8 cellular contexts compared by ENCODE assay signal in the genomic region with DNA sequence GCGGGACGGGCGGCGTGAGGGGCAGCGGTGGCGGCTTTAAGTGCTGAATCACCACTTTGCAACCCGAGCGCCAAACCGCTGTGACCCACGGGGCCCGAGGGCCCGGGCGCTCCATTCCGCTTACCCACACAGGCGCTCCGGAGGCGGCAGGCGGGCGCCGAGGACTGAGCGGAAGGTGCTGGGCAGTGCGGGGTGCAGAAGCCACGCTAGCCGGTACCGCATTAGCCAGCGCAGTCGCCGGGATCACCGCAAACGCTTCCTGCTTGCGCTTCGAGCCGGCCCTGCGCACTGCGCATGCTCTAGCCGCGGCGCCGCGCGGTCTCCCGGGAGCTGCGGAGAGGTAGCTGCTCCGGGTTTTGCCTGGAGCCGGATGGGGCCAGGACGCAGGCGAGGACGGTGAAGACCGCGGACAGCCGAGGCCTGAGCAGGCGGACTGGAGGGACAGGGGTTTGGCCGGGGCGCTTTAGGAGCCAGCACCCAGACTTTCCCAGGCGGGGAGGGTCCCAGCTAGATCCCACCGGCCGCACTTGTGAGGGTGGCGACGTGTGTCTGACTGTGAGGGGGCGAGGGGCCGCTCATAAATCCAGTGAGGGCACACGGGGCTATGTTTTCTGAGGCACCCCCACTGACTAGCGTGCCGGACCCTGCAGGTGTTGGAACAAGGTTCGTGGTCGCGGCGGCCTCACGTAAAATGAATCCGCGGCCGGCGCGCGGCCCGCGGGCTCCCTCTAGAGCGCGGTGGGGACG. TPM values are rescaled to one million over a fixed set of nuclear protein-coding genes. Genes with fewer than 3 reads are reported as not detected.
DNase-seq lines count a peak whose midpoint lies in the region; ATAC-seq and TF ChIP-seq lines count a peak whose summit lies in the region.

TSS of gene IDE (minus strand) at position 296 of the 747 bp plus-strand sequence. CDS start at position 222, 74 bp downstream.

- H3K79me2 ChIP-seq in OCI-LY3 (ENCODE audit: low read length): peaks cover 40% of the 10 kb centered on the region

- ATAC-seq in GM19463 (IDR thresholded peaks at IDR 0.05; ENCODE audit: unreplicated experiment): peak; percentile 71

- peak within 1 kb of the TSS; percentile 99 for H2AFZ ChIP-seq in OCI-LY3 (ENCODE audit: low read depth, low read length)

- H3K27me3 ChIP-seq in OCI-LY3 (ENCODE audit: low read depth, low read length) (no peaks in the 10 kb centered on the region), mucosa of stomach (ENCODE audit: control insufficient read depth, insufficient read depth, low read length) (no peaks in the 10 kb centered on the region)

- H3K9ac ChIP-seq in OCI-LY3 (ENCODE audit: low read length) (peak within 1 kb of the TSS; percentile 90), mucosa of stomach (ENCODE audit: low read length) (peak within 1 kb of the TSS; percentile 88)

- H3K9me3 ChIP-seq in OCI-LY3 (ENCODE audit: insufficient read depth, low read length) (no peaks in the 10 kb centered on the region), mucosa of stomach (ENCODE audit: control insufficient read depth, low read length) (no peaks in the 10 kb centered on the region)

- H3K27ac ChIP-seq in OCI-LY3 (ENCODE audit: low read length): peak within 1 kb of the TSS; percentile 68

- DNase-seq in Caki2 (ENCODE audit: low read depth) (peak; percentile 87), HPDE6-E6E7 (ENCODE audit: extremely low spot score) (peak; percentile 83), activated T-cell treated with anti-CD3 and anti-CD28 coated beads for 4 hours (peak; percentile 69), epithelial cell of proximal tubule (ENCODE audit: low read depth) (no peak)
- peak; percentile 56 to 58 for DNase-seq in stimulated activated CD8-positive, alpha-beta memory T cell treated with anti-CD3 and anti-CD28 coated beads, Interleukin-7, amount 100 ng/mL, for 1 hour (ENCODE audit: low read depth in 2 of 2)

- H3K4me3 ChIP-seq in OCI-LY3 (ENCODE audit: low read length): peak within 1 kb of the TSS; percentile 93
- H3K4me3 ChIP-seq in epithelial cell of proximal tubule (ENCODE audit: low read depth, low read length): peak within 1 kb of the TSS; percentile 90
- peak within 1 kb of the TSS; percentile 78 for H3K4me3 ChIP-seq in mucosa of stomach (ENCODE audit: low read length)

- peaks cover 8% of the 10 kb centered on the region; the same call in 1 of the 2 replicates for H4K20me1 ChIP-seq in OCI-LY3 (ENCODE audit: insufficient read depth, low read length)

- H3K36me3 ChIP-seq in OCI-LY3 (replicated peaks; ENCODE audit: low read depth, low read length): peaks cover 6% of the 10 kb centered on the region
- no peaks in the 10 kb centered on the region for H3K36me3 ChIP-seq in mucosa of stomach (ENCODE audit: control insufficient read depth, insufficient read depth, low read length)

- peak within 1 kb of the TSS; percentile 98 for H3K4me2 ChIP-seq in OCI-LY3 (ENCODE audit: low read length)

- in situ Hi-C loops in Caki2 (cut with HindIII; ENCODE audit: low pct_unique_long_range_greater_than_20kb, low sequenced_read_pairs): no loop called here

- H3K4me1 ChIP-seq in OCI-LY3 (ENCODE audit: low read length) (peaks cover 15% of the 10 kb centered on the region), mucosa of stomach (ENCODE audit: control insufficient read depth, insufficient read depth, low read length) (peaks cover 21% of the 10 kb centered on the region)

- TF ChIP-seq CTCF in OCI-LY3 (IDR thresholded peaks at IDR 0.05; ENCODE audit: low read depth, low read length) (peak; percentile 59), epithelial cell of proximal tubule (conservative IDR thresholded peaks at IDR 0.05; ENCODE audit: low read depth, low read length) (peak; percentile 79)

RNA-seq across cellular contexts. Expression of gene IDE, which starts in this region (rescaled TPM):
- 20.5 and 31.1 TPM in 2 replicates for total RNA-seq in Caki2 (2014; rRNA removed; shearing (Covaris generic); ENCODE audit: low replicate concordance)
- 19.6 and 24.8 TPM in 2 replicates for total RNA-seq in epithelial cell of proximal tubule
